10 cellular contexts compared by ENCODE assay signal in genomic region chr6:158737710-158738615, GRCh38.
DNase-seq lines count a peak whose midpoint lies in the region; ATAC-seq, FAIRE-seq and TF ChIP-seq lines count a peak whose summit lies in the region.
"Had no signal": no experiment of that assay in that cellular context is flagged by ENCODE, and none has a peak within 500 bp of the region (broad histone marks: within the 10 kb centered on the region; RNA-seq: fewer than 3 reads in every experiment).

No MANE protein-coding gene starts in this region.

- H3K4me3 ChIP-seq in BE2C (ENCODE audit: low read depth, low read length) (no peak overlapping the region), kidney (ENCODE audit: low read length in 2 of 2) (no peak overlapping the region)

- H3K9ac ChIP-seq in kidney (ENCODE audit: low read length in 2 of 2) = no peak overlapping the region

- H3K4me1 ChIP-seq in BE2C (peaks cover 6% of the 10 kb centered on the region; the same call in 1 of the 2 replicates), kidney (ENCODE audit: control insufficient read depth in 1 of 2, insufficient read depth in 1 of 2, low read depth in 1 of 2, low read length in 2 of 2) (peaks cover 0 to 3% of the 10 kb centered on the region in 2 donors)

- H3K4me3 Mint-ChIP-seq in HFFc6 = no peak overlapping the region
- H3K4me3 Mint-ChIP-seq in immature natural killer cell = no peak overlapping the region

- no peak for FAIRE-seq in kidney (lab: Jason Lieb, UNC)

- TF ChIP-seq CTCF in BE2C (IDR thresholded peaks at IDR 0.05; ENCODE audit: low read depth, low read length) (no peak), HFFc6 (IDR thresholded peaks at IDR 0.05) (no peak), kidney (IDR thresholded peaks at IDR 0.05; ENCODE audit: borderline replicate concordance, extremely low read depth, insufficient read depth) (no peak)

- intact Hi-C loops in kidney (cut with DNase I) = no loop called here

- H3K4me1 Mint-ChIP-seq in HFFc6 (ENCODE audit: low read depth) = peaks cover 25% of the 10 kb centered on the region
- H3K4me1 Mint-ChIP-seq in immature natural killer cell = peaks cover 19 to 23% of the 10 kb centered on the region in 2 donors

- DNase-seq in BE2C (peak; percentile 38), HFFc6 (peak; percentile 42), SKM-1 treated with dmso at 0.1 percent for 144 hours (lab: John Stamatoyannopoulos, UW; ENCODE audit: unreplicated experiment) (peak; percentile 89), immature natural killer cell (no peak), KBM-7 (no peak), hypothalamus (lab: John Stamatoyannopoulos, UW) (no peak), kidney (no peak)
- DNase-seq: NCI-H2081 treated with DMSO at 0.1 percent for 48 hours had no signal

- H3K27me3 Mint-ChIP-seq in HFFc6 (ENCODE audit: insufficient read depth) = no peaks in the 10 kb centered on the region; the same call in 1 of the 2 replicates
- H3K27me3 Mint-ChIP-seq in immature natural killer cell (ENCODE audit: low read depth in 3 of 3) = peaks cover 0 to 3% (median 0%) of the 10 kb centered on the region in 3 donors

- H3K36me3 Mint-ChIP-seq in HFFc6 (ENCODE audit: low read depth) (peaks cover 37% of the 10 kb centered on the region), immature natural killer cell (peaks cover 39 to 53% (median 50%) of the 10 kb centered on the region in 3 donors)

- H3K27ac ChIP-seq in kidney (ENCODE audit: low read depth in 2 of 2, low read length in 2 of 2) = no peak overlapping the region
- H3K27ac ChIP-seq: VCaP had no signal

- in situ Hi-C loops in KBM-7 (cut with MboI; ENCODE audit: low pct_unique_long_range_greater_than_20kb, low sequenced_read_pairs) = no loop called here

- H3K27me3 ChIP-seq in BE2C = peaks cover 2% of the 10 kb centered on the region; the same call in 1 of the 2 replicates

- H3K27ac Mint-ChIP-seq in HFFc6 (no peak overlapping the region), immature natural killer cell (peak overlapping the region in 5 of 6 donors; percentile 9 to 70 (median 28))

- ATAC-seq in GM18858 (IDR thresholded peaks at IDR 0.05; ENCODE audit: unreplicated experiment) = no peak

- no peaks in the 10 kb centered on the region for H3K36me3 ChIP-seq in BE2C
- H3K36me3 ChIP-seq in kidney (ENCODE audit: control insufficient read depth in 1 of 2, insufficient read depth in 2 of 2, low read length in 2 of 2) = no peaks in the 10 kb centered on the region

- H3K9me3 ChIP-seq in BE2C (peaks cover 3% of the 10 kb centered on the region; the same call in 1 of the 2 replicates), kidney (ENCODE audit: control insufficient read depth in 1 of 2, low read length in 2 of 2) (peaks cover 2 to 5% of the 10 kb centered on the region in 2 donors)

- H3K9me3 Mint-ChIP-seq in HFFc6 = peaks cover 15% of the 10 kb centered on the region
- peaks cover 0 to 9% (median 5%) of the 10 kb centered on the region in 6 donors for H3K9me3 Mint-ChIP-seq in immature natural killer cell

Comparison
In these comparisons a context has a peak if more than half of its experiments do, and no peak if none do; other contexts are left out.
1. DNase-seq: peak in BE2C (single experiment), HFFc6 (single experiment) and SKM-1 treated with dmso at 0.1 percent for 144 hours (single experiment); none in immature natural killer cell (0 of 3), KBM-7 (single experiment), hypothalamus (0 of 51) and kidney (single experiment).